ENCODE assay signal across 1 cellular context in the genomic region with DNA sequence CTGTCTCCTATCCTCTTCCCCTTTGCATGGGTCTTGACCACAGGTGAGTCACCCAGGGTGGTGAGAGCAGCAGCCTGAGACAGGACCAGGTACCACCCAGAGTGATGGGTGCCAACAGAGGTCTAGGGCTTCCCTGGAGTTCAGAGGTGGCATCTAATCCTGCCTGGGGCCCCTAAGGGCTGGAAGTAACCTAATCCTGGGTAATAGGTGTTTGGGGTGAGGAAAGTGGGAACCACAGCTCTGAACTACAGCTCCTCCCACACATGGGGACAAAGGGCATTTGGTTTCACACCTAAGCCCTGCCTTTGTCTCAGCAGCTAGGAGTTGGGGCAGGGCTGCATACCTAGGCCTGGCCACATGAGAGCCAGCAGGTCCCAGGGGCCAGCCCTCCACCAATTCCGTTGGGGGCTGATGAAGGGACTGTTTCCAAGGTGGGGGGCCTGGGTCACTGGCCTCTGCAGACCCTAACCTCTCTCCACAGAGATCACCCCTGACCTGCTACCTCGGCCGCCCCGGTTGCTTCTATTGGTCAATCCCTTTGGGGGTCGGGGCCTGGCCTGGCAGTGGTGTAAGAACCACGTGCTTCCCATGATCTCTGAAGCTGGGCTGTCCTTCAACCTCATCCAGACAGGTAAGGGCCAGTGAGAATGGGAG.
TF ChIP-seq lines count a peak whose summit lies in the region.

No MANE protein-coding gene starts in this region.

TF ChIP-seq in HepG2, 621 proteins besides CTCF, POLR2A, EP300 and RAD21 (continued from another document):
- 0 out of 2 replicates have a peak, but pooled peaks have one; percentile 49 for TF ChIP-seq ZNF30 (CRISPR knock-in tag; IDR thresholded peaks at IDR 0.05)
- TF ChIP-seq ZBTB7B (CRISPR knock-in tag; IDR thresholded peaks at IDR 0.05) = 0 out of 2 replicates have a peak, but pooled peaks have one; percentile 22
- TF ChIP-seq ZFP41 (CRISPR knock-in tag; IDR thresholded peaks at IDR 0.05; ENCODE audit: borderline replicate concordance) = no peak
- peak; percentile 94 for TF ChIP-seq TBX2 (CRISPR knock-in tag; IDR thresholded peaks at IDR 0.05; ENCODE audit: borderline replicate concordance)
- TF ChIP-seq ZNF333 (CRISPR knock-in tag; IDR thresholded peaks at IDR 0.05; ENCODE audit: borderline replicate concordance) = no peak
- peak; percentile 71; the same call in 1 of the 2 replicates for TF ChIP-seq ZFP90 (CRISPR knock-in tag; IDR thresholded peaks at IDR 0.05; ENCODE audit: borderline replicate concordance)
- no peak for TF ChIP-seq ZNF331 (CRISPR knock-in tag; IDR thresholded peaks at IDR 0.05)
- peak; percentile 39; the same call in 1 of the 2 replicates for TF ChIP-seq YEATS4 (CRISPR knock-in tag; IDR thresholded peaks at IDR 0.05; ENCODE audit: borderline replicate concordance)
- TF ChIP-seq NCOA2 (CRISPR knock-in tag; IDR thresholded peaks at IDR 0.05) = peak; percentile 45; the same call in 1 of the 2 replicates
- no peak for TF ChIP-seq ZNF652 (CRISPR knock-in tag; IDR thresholded peaks at IDR 0.05; ENCODE audit: borderline replicate concordance, low read depth)
- no peak for TF ChIP-seq BRCA1 (CRISPR knock-in tag; IDR thresholded peaks at IDR 0.05)
- peak; percentile 30; the same call in 1 of the 2 replicates for TF ChIP-seq NFYB (CRISPR knock-in tag; IDR thresholded peaks at IDR 0.05)
- peak; percentile 12; the same call in 1 of the 2 replicates for TF ChIP-seq ZNF609 (CRISPR knock-in tag; IDR thresholded peaks at IDR 0.05; ENCODE audit: borderline replicate concordance)
- 0 out of 2 replicates have a peak, but pooled peaks have one; percentile 26 for TF ChIP-seq E2F1 (CRISPR knock-in tag; IDR thresholded peaks at IDR 0.05)
- no peak for TF ChIP-seq ZFP36 (IDR thresholded peaks at IDR 0.05; ENCODE audit: borderline replicate concordance, low read depth, low read length, partially characterized antibody)
- TF ChIP-seq ZMAT3 (CRISPR knock-in tag; conservative IDR thresholded peaks at IDR 0.05) = 0 out of 2 replicates have a peak, but pooled peaks have one; percentile 44
- TF ChIP-seq ZGPAT (CRISPR knock-in tag; IDR thresholded peaks at IDR 0.05) = 0 out of 2 replicates have a peak, but pooled peaks have one; percentile 19
- TF ChIP-seq, protein P1, sequence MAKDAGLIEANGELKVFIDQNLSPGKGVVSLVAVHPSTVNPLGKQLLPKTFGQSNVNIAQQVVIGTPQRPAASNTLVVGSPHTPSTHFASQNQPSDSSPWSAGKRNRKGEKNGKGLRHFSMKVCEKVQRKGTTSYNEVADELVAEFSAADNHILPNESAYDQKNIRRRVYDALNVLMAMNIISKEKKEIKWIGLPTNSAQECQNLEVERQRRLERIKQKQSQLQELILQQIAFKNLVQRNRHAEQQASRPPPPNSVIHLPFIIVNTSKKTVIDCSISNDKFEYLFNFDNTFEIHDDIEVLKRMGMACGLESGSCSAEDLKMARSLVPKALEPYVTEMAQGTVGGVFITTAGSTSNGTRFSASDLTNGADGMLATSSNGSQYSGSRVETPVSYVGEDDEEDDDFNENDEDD (CRISPR knock-in tag; IDR thresholded peaks at IDR 0.05; ENCODE audit: borderline replicate concordance) = peak; percentile 71; the same call in 1 of the 2 replicates
- TF ChIP-seq ZFX (CRISPR knock-in tag; IDR thresholded peaks at IDR 0.05; ENCODE audit: low read depth) = peak; percentile 80
- 0 out of 2 replicates have a peak, but pooled peaks have one; percentile 47 for TF ChIP-seq PPARG (CRISPR knock-in tag; conservative IDR thresholded peaks at IDR 0.05)
- TF ChIP-seq, protein P2, sequence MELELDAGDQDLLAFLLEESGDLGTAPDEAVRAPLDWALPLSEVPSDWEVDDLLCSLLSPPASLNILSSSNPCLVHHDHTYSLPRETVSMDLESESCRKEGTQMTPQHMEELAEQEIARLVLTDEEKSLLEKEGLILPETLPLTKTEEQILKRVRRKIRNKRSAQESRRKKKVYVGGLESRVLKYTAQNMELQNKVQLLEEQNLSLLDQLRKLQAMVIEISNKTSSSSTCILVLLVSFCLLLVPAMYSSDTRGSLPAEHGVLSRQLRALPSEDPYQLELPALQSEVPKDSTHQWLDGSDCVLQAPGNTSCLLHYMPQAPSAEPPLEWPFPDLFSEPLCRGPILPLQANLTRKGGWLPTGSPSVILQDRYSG (CRISPR knock-in tag; IDR thresholded peaks at IDR 0.05) = 0 out of 2 replicates have a peak, but pooled peaks have one; percentile 71
- no peak for TF ChIP-seq CREB1 (IDR thresholded peaks at IDR 0.05)
- TF ChIP-seq CREB1 (CRISPR knock-in tag; IDR thresholded peaks at IDR 0.05) = no peak
- TF ChIP-seq NFAT5 (CRISPR knock-in tag; IDR thresholded peaks at IDR 0.05) = 0 out of 2 replicates have a peak, but pooled peaks have one; percentile 32
- TF ChIP-seq, protein P3, sequence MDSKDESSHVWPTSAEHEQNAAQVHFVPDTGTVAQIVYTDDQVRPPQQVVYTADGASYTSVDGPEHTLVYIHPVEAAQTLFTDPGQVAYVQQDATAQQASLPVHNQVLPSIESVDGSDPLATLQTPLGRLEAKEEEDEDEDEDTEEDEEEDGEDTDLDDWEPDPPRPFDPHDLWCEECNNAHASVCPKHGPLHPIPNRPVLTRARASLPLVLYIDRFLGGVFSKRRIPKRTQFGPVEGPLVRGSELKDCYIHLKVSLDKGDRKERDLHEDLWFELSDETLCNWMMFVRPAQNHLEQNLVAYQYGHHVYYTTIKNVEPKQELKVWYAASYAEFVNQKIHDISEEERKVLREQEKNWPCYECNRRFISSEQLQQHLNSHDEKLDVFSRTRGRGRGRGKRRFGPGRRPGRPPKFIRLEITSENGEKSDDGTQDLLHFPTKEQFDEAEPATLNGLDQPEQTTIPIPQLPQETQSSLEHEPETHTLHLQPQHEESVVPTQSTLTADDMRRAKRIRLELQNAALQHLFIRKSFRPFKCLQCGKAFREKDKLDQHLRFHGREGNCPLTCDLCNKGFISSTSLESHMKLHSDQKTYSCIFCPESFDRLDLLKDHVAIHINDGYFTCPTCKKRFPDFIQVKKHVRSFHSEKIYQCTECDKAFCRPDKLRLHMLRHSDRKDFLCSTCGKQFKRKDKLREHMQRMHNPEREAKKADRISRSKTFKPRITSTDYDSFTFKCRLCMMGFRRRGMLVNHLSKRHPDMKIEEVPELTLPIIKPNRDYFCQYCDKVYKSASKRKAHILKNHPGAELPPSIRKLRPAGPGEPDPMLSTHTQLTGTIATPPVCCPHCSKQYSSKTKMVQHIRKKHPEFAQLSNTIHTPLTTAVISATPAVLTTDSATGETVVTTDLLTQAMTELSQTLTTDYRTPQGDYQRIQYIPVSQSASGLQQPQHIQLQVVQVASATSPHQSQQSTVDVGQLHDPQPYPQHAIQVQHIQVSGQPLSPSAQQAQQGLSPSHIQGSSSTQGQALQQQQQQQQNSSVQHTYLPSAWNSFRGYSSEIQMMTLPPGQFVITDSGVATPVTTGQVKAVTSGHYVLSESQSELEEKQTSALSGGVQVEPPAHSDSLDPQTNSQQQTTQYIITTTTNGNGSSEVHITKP (CRISPR knock-in tag; IDR thresholded peaks at IDR 0.05; ENCODE audit: low read depth) = no peak
- no peak for TF ChIP-seq MAFK (conservative IDR thresholded peaks at IDR 0.05 in 1 of 2, IDR thresholded peaks at IDR 0.05 in 1 of 2; ENCODE audit: low read length in 2 of 2)
- TF ChIP-seq PITX1 (CRISPR knock-in tag; IDR thresholded peaks at IDR 0.05) = peak; percentile 39; the same call in 1 of the 2 replicates
- TF ChIP-seq ZNF253 (CRISPR knock-in tag; IDR thresholded peaks at IDR 0.05; ENCODE audit: borderline replicate concordance) = 0 out of 2 replicates have a peak, but pooled peaks have one; percentile 38
- no peak for TF ChIP-seq ZNF17 (CRISPR knock-in tag; IDR thresholded peaks at IDR 0.05)
- no peak for TF ChIP-seq ZKSCAN1 (IDR thresholded peaks at IDR 0.05; ENCODE audit: low read length)
